Comparison of ENCODE assay signal across 8 cellular contexts in the genomic region with DNA sequence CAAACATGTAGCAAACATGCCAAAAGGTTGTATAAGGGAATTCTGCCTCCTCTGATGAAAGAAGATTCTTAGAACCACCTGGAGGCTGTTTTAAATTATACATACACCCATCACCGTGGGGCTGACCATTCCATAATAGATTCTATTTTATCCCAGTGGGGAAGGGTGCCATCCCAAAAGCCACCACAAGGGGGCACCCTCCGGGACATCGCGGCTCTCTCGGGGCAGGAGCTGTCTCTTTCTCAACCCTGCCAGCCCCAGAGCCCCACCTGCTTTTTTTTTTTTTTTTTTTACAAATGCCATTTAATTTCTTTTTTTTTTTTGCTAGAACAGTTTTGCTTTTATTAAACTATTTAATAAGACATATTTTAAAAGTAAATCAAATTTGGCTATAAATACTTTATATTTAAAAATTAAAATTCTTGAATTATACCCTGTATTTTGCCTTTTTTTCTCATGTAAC. TPM values are rescaled to one million over a fixed set of nuclear protein-coding genes. Genes with fewer than 3 reads are reported as not detected.
DNase-seq lines count a peak whose midpoint lies in the region; TF ChIP-seq lines count a peak whose summit lies in the region.

No MANE protein-coding gene starts in this region.

- peaks cover 21% of the 10 kb centered on the region for H3K27me3 Mint-ChIP-seq in activated CD4-positive, alpha-beta T cell treated with anti-CD3 and anti-CD28 coated beads, Interleukin-2, amount 10 ng/mL, durations not matched to agents 7 days and 5 days

- no peaks in the 10 kb centered on the region for H3K9me3 Mint-ChIP-seq in activated CD4-positive, alpha-beta T cell treated with anti-CD3 and anti-CD28 coated beads, Interleukin-2, amount 10 ng/mL, durations not matched to agents 7 days and 5 days

- CTCF ChIA-PET in activated CD4-positive, alpha-beta T cell treated with anti-CD3 and anti-CD28 coated beads, Interleukin-2, amount 10 ng/mL, durations not matched to agents 7 days and 5 days (lab: Charles Lee): interaction anchor here (0.6 to 1.6 kb wide), 12 partner anchors 8 to 368 kb away, joined by 3 to 7 read pairs (median 3); partner anchors contain the start of gene MTCL1

- peak; percentile 90 for TF ChIP-seq CTCF in HFF-Myc (IDR thresholded peaks at IDR 0.05; ENCODE audit: low read depth, low read length, missing control alignments)

- DNase-seq in EH (ENCODE audit: low read depth): peak; percentile 69
- DNase-seq in HFF-Myc (ENCODE audit: extremely low read depth, low read depth): no peak
- DNase-seq in NCI-H446 (lab: John Stamatoyannopoulos, UW): peak; percentile 18 to 74
- DNase-seq in activated CD4-positive, alpha-beta T cell treated with anti-CD3 and anti-CD28 coated beads, Interleukin-2, amount 10 ng/mL, durations not matched to agents 7 days and 5 days: peak; percentile 73
- peak; percentile 74 for DNase-seq in dermis blood vessel endothelial cell
- peak; percentile 57 to 73 for DNase-seq in lung microvascular endothelial cell (ENCODE audit: low read depth in 2 of 2)
- DNase-seq in stimulated activated CD8-positive, alpha-beta memory T cell treated with anti-CD3 and anti-CD28 coated beads, Interleukin-4, amount 100 ng/mL, for 1 hour (ENCODE audit: low read depth in 2 of 2, low spot score in 1 of 2): peak; percentile 40 to 58
- DNase-seq in NCI-H187 treated with DMSO at 0.1 percent for 48 hours (lab: John Stamatoyannopoulos, UW): no peak

- H3K4me1 Mint-ChIP-seq in activated CD4-positive, alpha-beta T cell treated with anti-CD3 and anti-CD28 coated beads, Interleukin-2, amount 10 ng/mL, durations not matched to agents 7 days and 5 days: no peaks in the 10 kb centered on the region

- POLR2A ChIA-PET in activated CD4-positive, alpha-beta T cell treated with anti-CD3 and anti-CD28 coated beads, Interleukin-2, amount 10 ng/mL, durations not matched to agents 7 days and 5 days (lab: Charles Lee): interaction anchor here (0.6 kb wide), 1 partner anchor 1906 kb away, joined by 5 read pairs; no protein-coding TSS in a partner anchor

- no peak overlapping the region for H3K27ac Mint-ChIP-seq in activated CD4-positive, alpha-beta T cell treated with anti-CD3 and anti-CD28 coated beads, Interleukin-2, amount 10 ng/mL, durations not matched to agents 7 days and 5 days

- H3K36me3 Mint-ChIP-seq in activated CD4-positive, alpha-beta T cell treated with anti-CD3 and anti-CD28 coated beads, Interleukin-2, amount 10 ng/mL, durations not matched to agents 7 days and 5 days (ENCODE audit: low read depth): no peaks in the 10 kb centered on the region

- H3K4me3 ChIP-seq in HFF-Myc (replicated peaks; ENCODE audit: low read depth, low read length): no peak overlapping the region

- H3K4me3 Mint-ChIP-seq in activated CD4-positive, alpha-beta T cell treated with anti-CD3 and anti-CD28 coated beads, Interleukin-2, amount 10 ng/mL, durations not matched to agents 7 days and 5 days: no peak overlapping the region

RNA-seq across cellular contexts. Expression of gene MTCL1, which starts 8.6 kb away (rescaled TPM):
- 1 to 10 TPM; 1.7 to 1.8 TPM for total RNA-seq in activated CD4-positive, alpha-beta T cell treated with anti-CD3 and anti-CD28 coated beads, Interleukin-2, amount 10 ng/mL, durations not matched to agents 7 days and 5 days
- 11.7 and 16.7 TPM in 2 replicates for total RNA-seq in dermis blood vessel endothelial cell
- 3.9 and 7.7 TPM in 2 replicates for total RNA-seq in lung microvascular endothelial cell

Comparison
In these comparisons a context has a peak if more than half of its experiments do, and no peak if none do; other contexts are left out.
1. DNase-seq: peak in EH (single experiment), NCI-H446 (2 of 2), activated CD4-positive, alpha-beta T cell treated with anti-CD3 and anti-CD28 coated beads, Interleukin-2, amount 10 ng/mL, durations not matched to agents 7 days and 5 days (single experiment), dermis blood vessel endothelial cell (single experiment), lung microvascular endothelial cell (2 of 2) and stimulated activated CD8-positive, alpha-beta memory T cell treated with anti-CD3 and anti-CD28 coated beads, Interleukin-4, amount 100 ng/mL, for 1 hour (2 of 2); none in HFF-Myc (single experiment) and NCI-H187 treated with DMSO at 0.1 percent for 48 hours (single experiment).